In genomic region chr7:142583424-142583823, GRCh38 we compare ENCODE assay signal across 8 cellular contexts.
DNase-seq lines count a peak whose midpoint lies in the region; ATAC-seq, FAIRE-seq and TF ChIP-seq lines count a peak whose summit lies in the region.

No MANE protein-coding gene starts in this region.

- H3K9me3 ChIP-seq in K562 (replicated peaks; ENCODE audit: control insufficient read depth, insufficient read depth, low read depth, low read length) (no peaks in the 10 kb centered on the region), skeletal muscle satellite cell (replicated peaks; ENCODE audit: low read length) (no peaks in the 10 kb centered on the region)

- CTCF ChIA-PET in K562 (lab: Yijun Ruan, JAX; ENCODE audit: low intra/inter-chr PET ratio) = no interaction called here

- intact Hi-C loops in K562 (cut with micrococcal nuclease) = no loop called here

- no peaks in the 10 kb centered on the region; a peak in 1 of 5 replicates for H3K4me1 ChIP-seq in K562 (replicated peaks in 1 of 2; ENCODE audit: control insufficient read depth in 2 of 2, insufficient read depth in 2 of 2, low read length in 2 of 2)
- peaks cover 40% of the 10 kb centered on the region for H3K4me1 ChIP-seq in skeletal muscle satellite cell (ENCODE audit: control insufficient read depth, insufficient read depth, low read length)

- BruUV-seq in K562 (replicated peaks; lab: Mats Ljungman, UMichigan) = no TSS peak

- POLR2A ChIA-PET in K562 (lab: Yijun Ruan, JAX) = no interaction called here

- H3K27me3 ChIP-seq in K562 (ENCODE audit: control insufficient read depth in 2 of 2, insufficient read depth in 2 of 2, low read length in 2 of 2) (no peaks in the 10 kb centered on the region; a peak in 1 of 5 replicates), skeletal muscle satellite cell (ENCODE audit: control insufficient read depth, insufficient read depth, low read length) (no peaks in the 10 kb centered on the region)

- FAIRE-seq in K562 (lab: Jason Lieb, UNC) (no peak), frontal cortex (lab: Jason Lieb, UNC) (no peak)

- H3K4me3 ChIP-seq in K562 (no peak overlapping the region), skeletal muscle satellite cell (ENCODE audit: low read length) (no peak overlapping the region)

- no peak overlapping the region for H2AFZ ChIP-seq in K562 (ENCODE audit: low read depth, low read length)

- no peaks in the 10 kb centered on the region for H3K79me2 ChIP-seq in K562 (ENCODE audit: control insufficient read depth, insufficient read depth, low read length)

- H4K20me1 ChIP-seq in K562 (replicated peaks; ENCODE audit: control insufficient read depth, insufficient read depth, low read length) = no peaks in the 10 kb centered on the region

- TF ChIP-seq CTCF in K562 (IDR thresholded peaks at IDR 0.05 in 2 of 3, conservative IDR thresholded peaks at IDR 0.05 in 1 of 3; ENCODE audit: insufficient read depth in 2 of 3, low read depth in 1 of 3, low read length in 3 of 3) = no peak

- TF ChIP-seq RAD21 in K562 (CRISPR knock-in tag; conservative IDR thresholded peaks at IDR 0.05 in 1 of 2, IDR thresholded peaks at IDR 0.05 in 1 of 2) = no peak

- H3K27ac ChIP-seq in K562 (ENCODE audit: extremely low read depth, low read depth, low read length) = no peak overlapping the region

- no peaks in the 10 kb centered on the region for H3K9me1 ChIP-seq in K562 (ENCODE audit: control insufficient read depth, insufficient read depth, low read length)

- in situ Hi-C loops in K562 (cut with MboI) = no loop called here

- no peak for TF ChIP-seq EP300 in K562 (IDR thresholded peaks at IDR 0.05; ENCODE audit: low read length)

- H3K9ac ChIP-seq in K562 (ENCODE audit: insufficient read depth in 1 of 2, low read depth in 2 of 2, low read length in 2 of 2) (no peak overlapping the region), skeletal muscle satellite cell (ENCODE audit: low read depth, low read length) (peak overlapping the region; percentile 33)

- ATAC-seq in GM21529 (IDR thresholded peaks at IDR 0.05; ENCODE audit: unreplicated experiment) = peak; percentile 63
- no peak for ATAC-seq in K562

- H3K4me2 ChIP-seq in K562 (ENCODE audit: insufficient read depth, low read length) (no peak overlapping the region), skeletal muscle satellite cell (ENCODE audit: low read length) (peak overlapping the region; percentile 22)

- WGBS in K562 (ENCODE audit: insufficient coverage, low coverage, missing lambda C conversion rate) = 0% methylated on average over 2 of the region's 2 CpGs

- peak; percentile 93 for DNase-seq in ELR (ENCODE audit: low read depth)
- peak; percentile 28 for DNase-seq in HT-29 (ENCODE audit: low spot score)
- no peak for DNase-seq in K562 (ENCODE audit: extremely low read depth in 1 of 4, low spot score in 3 of 4)
- no peak for DNase-seq in COR-L47 (lab: John Stamatoyannopoulos, UW)
- no peak for DNase-seq in frontal cortex (ENCODE audit: low spot score in 2 of 2)
- no peak for DNase-seq in NCI-H1105 treated with DMSO at 0.1 percent for 48 hours (lab: John Stamatoyannopoulos, UW)

- TF ChIP-seq POLR2A in K562 (conservative IDR thresholded peaks at IDR 0.05) = no peak

- H3K36me3 ChIP-seq in K562 (ENCODE audit: control insufficient read depth, insufficient read depth, low read length) = no peaks in the 10 kb centered on the region
- H3K36me3 ChIP-seq in skeletal muscle satellite cell (ENCODE audit: insufficient read depth, low read length) = no peaks in the 10 kb centered on the region

TF ChIP-seq in K562, 482 proteins besides CTCF, POLR2A, EP300 and RAD21:
- TF ChIP-seq ZNF778 (CRISPR knock-in tag; IDR thresholded peaks at IDR 0.05) (no peak), ZBTB5 (IDR thresholded peaks at IDR 0.05) (no peak), ATF3 (IDR thresholded peaks at IDR 0.05) (peak; percentile 45), ATF3 (CRISPR knock-in tag; conservative IDR thresholded peaks at IDR 0.05) (no peak), PBX2 (CRISPR knock-in tag; IDR thresholded peaks at IDR 0.05; ENCODE audit: low read depth) (no peak), PBX2 (tag; conservative IDR thresholded peaks at IDR 0.05; ENCODE audit: low read depth) (no peak), MNT (conservative IDR thresholded peaks at IDR 0.05) (no peak), MCM2 (IDR thresholded peaks at IDR 0.05; ENCODE audit: low read depth) (no peak), FOSL1 (tag; conservative IDR thresholded peaks at IDR 0.05) (peak; percentile 77), CHCHD3 (CRISPR knock-in tag; IDR thresholded peaks at IDR 0.05) (no peak), TRIM24 (IDR thresholded peaks at IDR 0.05) (no peak), POLR3G (IDR thresholded peaks at IDR 0.05; ENCODE audit: extremely low read depth, insufficient read length, insufficient replicate concordance) (no peak)

Comparison
In these comparisons a context has a peak if more than half of its experiments do, and no peak if none do; other contexts are left out.
1. DNase-seq: peak in ELR (single experiment) and HT-29 (single experiment); none in K562 (0 of 4), COR-L47 (single experiment), frontal cortex (0 of 2) and NCI-H1105 treated with DMSO at 0.1 percent for 48 hours (single experiment).